In the genomic region with DNA sequence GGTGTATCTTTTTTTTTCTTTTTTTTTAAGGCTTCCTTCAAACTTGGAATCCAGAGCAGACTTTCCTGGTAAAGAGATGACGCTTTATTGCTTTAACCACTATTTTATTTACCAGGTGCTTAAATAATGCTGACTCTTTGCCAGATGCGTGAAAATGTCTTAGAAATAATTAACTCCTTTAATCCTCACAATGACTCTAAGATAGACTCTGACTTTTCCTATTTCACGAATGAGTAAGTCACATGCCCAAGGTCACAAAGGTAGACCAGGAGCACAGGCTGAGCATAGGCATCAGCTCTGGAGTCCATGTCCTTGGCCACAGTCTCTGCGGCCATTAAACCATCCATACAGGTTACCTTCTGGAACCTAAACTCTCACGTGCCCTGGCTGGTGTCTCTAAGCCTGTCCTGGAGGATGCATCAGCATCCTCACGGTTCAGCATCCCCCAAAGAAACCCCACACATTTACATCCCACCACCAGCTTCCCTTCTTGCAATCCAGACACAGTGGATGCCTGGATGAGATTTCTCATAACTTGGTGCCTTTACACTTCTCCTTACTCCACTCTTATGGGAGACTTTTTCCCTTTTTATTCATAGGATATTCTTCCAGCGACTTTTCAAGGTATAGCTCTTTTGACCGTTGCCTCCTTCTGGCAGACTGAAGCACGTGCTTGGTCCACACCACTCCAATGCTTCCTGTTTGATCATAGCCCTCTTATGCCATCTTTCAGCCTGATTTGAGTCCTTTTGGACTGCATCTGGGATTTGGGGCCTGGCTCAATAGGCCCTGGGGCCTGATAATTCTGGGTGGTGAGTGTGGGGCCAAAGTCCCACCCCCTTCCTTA, we compare ENCODE assay signal across 1 cellular context.
TF ChIP-seq lines count a peak whose summit lies in the region.

No MANE protein-coding gene starts in this region.

TF ChIP-seq in GM23338, 12 proteins besides CTCF, POLR2A, EP300 and RAD21 (continued from another document):
- TF ChIP-seq NANOG (IDR thresholded peaks at IDR 0.05; ENCODE audit: borderline replicate concordance) (no peak), CREB1 (CRISPR knock-in tag; IDR thresholded peaks at IDR 0.05; ENCODE audit: low read depth) (no peak)
